ENCODE assay signal across 21 cellular contexts in the genomic region with DNA sequence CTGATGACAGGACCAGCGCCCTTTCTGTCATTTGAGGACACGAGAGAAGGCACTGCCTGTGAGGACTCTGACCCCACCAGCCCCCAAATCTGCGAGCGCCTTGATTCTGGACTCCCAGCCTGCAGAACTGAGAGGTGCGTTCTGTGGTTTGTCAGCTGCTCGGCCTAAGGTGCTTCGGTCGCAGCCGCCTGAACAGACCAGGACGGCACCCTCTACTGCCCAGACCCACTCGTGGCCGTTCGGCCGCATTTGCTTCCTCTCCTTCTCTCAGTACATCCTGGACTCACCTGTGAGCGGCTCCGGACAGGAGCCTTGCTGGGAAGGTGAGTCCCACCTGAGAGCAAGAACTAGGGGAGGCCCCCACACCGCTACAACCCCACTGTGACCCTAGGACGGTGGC. TPM values are rescaled to one million over a fixed set of nuclear protein-coding genes. Genes with fewer than 3 reads are reported as not detected.
DNase-seq lines count a peak whose midpoint lies in the region; ATAC-seq, FAIRE-seq and TF ChIP-seq lines count a peak whose summit lies in the region.
"Had no signal": no experiment of that assay in that cellular context is flagged by ENCODE, and none has a peak within 500 bp of the region (broad histone marks: within the 10 kb centered on the region; RNA-seq: fewer than 3 reads in every experiment).

No MANE protein-coding gene starts in this region.

- no peaks in the 10 kb centered on the region for H3K27me3 Mint-ChIP-seq in astrocyte (ENCODE audit: low read depth, unreplicated experiment)
- H3K27me3 Mint-ChIP-seq in mesothelial cell of epicardium (ENCODE audit: low read depth), result no peaks in the 10 kb centered on the region

- H2BK120ac ChIP-seq in trophoblast cell (ENCODE audit: insufficient read depth, low read length, poor library complexity), result no peak overlapping the region

- H3K36me3 ChIP-seq in HepG2 (replicated peaks in 1 of 2; ENCODE audit: control insufficient read depth in 1 of 2, insufficient read depth in 2 of 2, low read length in 2 of 2) (peaks cover 2 to 9% of the 10 kb centered on the region in 2 experiments; a peak in 3 of 5 replicates), right lobe of liver (peaks cover 0 to 6% (median 0%) of the 10 kb centered on the region in 4 donors), astrocyte (ENCODE audit: insufficient read depth, low read length) (no peaks in the 10 kb centered on the region), trophoblast cell (ENCODE audit: control insufficient read depth in 1 of 2, insufficient read depth in 2 of 2, low read length in 2 of 2) (peaks cover 22 to 27% of the 10 kb centered on the region in 2 experiments)

- FAIRE-seq in HepG2 (lab: Jason Lieb, UNC) (no peak), astrocyte (lab: Jason Lieb, UNC) (no peak)
- FAIRE-seq: D721Med, G401.6, GM12891, H1 had no signal

- peak overlapping the region; percentile 18 for H3K27ac Mint-ChIP-seq in astrocyte (ENCODE audit: unreplicated experiment)
- H3K27ac Mint-ChIP-seq in mesothelial cell of epicardium, result no peak overlapping the region
- H3K27ac Mint-ChIP-seq: CD14-positive monocyte; CD8-positive, alpha-beta T cell; HFFc6 had no signal

- H3K79me2 ChIP-seq in HepG2 (ENCODE audit: insufficient read depth, low read length), result peaks cover 59% of the 10 kb centered on the region
- peaks cover 91% of the 10 kb centered on the region for H3K79me2 ChIP-seq in astrocyte (ENCODE audit: insufficient read depth, low read length)
- H3K79me2 ChIP-seq in trophoblast cell (ENCODE audit: control insufficient read depth, insufficient read depth, low read length, poor library complexity), result peaks cover 38% of the 10 kb centered on the region

- H3K4me3 ChIP-seq in HepG2 (replicated peaks in 1 of 3; ENCODE audit: insufficient read depth in 1 of 3, low read depth in 2 of 3, low read length in 3 of 3) (no peak overlapping the region), right lobe of liver (no peak overlapping the region), astrocyte (ENCODE audit: insufficient read depth, low read depth, low read length) (no peak overlapping the region), trophoblast cell (ENCODE audit: low read depth, low read length) (no peak overlapping the region)

- no peak overlapping the region for H3K14ac ChIP-seq in trophoblast cell (ENCODE audit: low read length)

- H2BK12ac ChIP-seq in trophoblast cell (ENCODE audit: low read length), result no peak overlapping the region

- H4K91ac ChIP-seq in trophoblast cell (ENCODE audit: low read depth, low read length), result no peak overlapping the region

- H2AFZ ChIP-seq in HepG2 (ENCODE audit: low read length), result no peak overlapping the region
- no peak overlapping the region for H2AFZ ChIP-seq in astrocyte (ENCODE audit: low read depth, low read length)
- H2AFZ ChIP-seq in trophoblast cell (ENCODE audit: insufficient read depth, low read length, poor library complexity), result no peak overlapping the region

- H3K4me2 ChIP-seq in HepG2 (ENCODE audit: low read depth, low read length) (no peak overlapping the region), astrocyte (ENCODE audit: low read length) (no peak overlapping the region), trophoblast cell (ENCODE audit: low read length) (no peak overlapping the region)

- 75% methylated on average over 5 of the region's 18 CpGs for WGBS in HepG2 (ENCODE audit: low lambda C conversion rate)
- 71% methylated on average over 2 of the region's 18 CpGs for WGBS in right lobe of liver (ENCODE audit: insufficient coverage, low coverage, low lambda C conversion rate, missing lambda C conversion rate)
- no CpG with 5 or more reads among the region's 18 CpGs for WGBS in trophoblast cell (ENCODE audit: extremely low coverage, insufficient coverage, insufficient read length)

- intact Hi-C loops in HepG2 (cut with micrococcal nuclease; ENCODE audit: unreplicated experiment), result no loop called here
- intact Hi-C loops in right lobe of liver (cut with DNase I), result no loop called here

- no peak overlapping the region for H3K4me3 Mint-ChIP-seq in astrocyte (ENCODE audit: unreplicated experiment)
- H3K4me3 Mint-ChIP-seq in mesothelial cell of epicardium, result no peak overlapping the region
- H3K4me3 Mint-ChIP-seq: CD8-positive, alpha-beta T cell; HFFc6 had no signal

- POLR2A ChIA-PET in HepG2 (lab: Yijun Ruan, JAX), result no interaction called here

- TF ChIP-seq RAD21 in HepG2 (CRISPR knock-in tag; IDR thresholded peaks at IDR 0.05), result no peak

- no peak for TF ChIP-seq EP300 in HepG2 (IDR thresholded peaks at IDR 0.05; ENCODE audit: low read depth in 2 of 2, low read length in 2 of 2)
- TF ChIP-seq EP300 in HepG2 (CRISPR knock-in tag; IDR thresholded peaks at IDR 0.05; ENCODE audit: borderline replicate concordance), result no peak

- no peak overlapping the region for H2AK5ac ChIP-seq in trophoblast cell (ENCODE audit: low read length)

- no peak for DNase-seq in HepG2 (ENCODE audit: low spot score)
- DNase-seq in right lobe of liver, result no peak
- DNase-seq in astrocyte (ENCODE audit: low read depth), result no peak
- DNase-seq in trophoblast cell, result no peak
- DNase-seq in mesothelial cell of epicardium (ENCODE audit: low spot score in 2 of 2, unreplicated experiment in 2 of 2), result no peak
- DNase-seq in NCI-H1105 treated with DMSO at 0.1 percent for 48 hours (lab: John Stamatoyannopoulos, UW), result no peak
- DNase-seq: CD8-positive, alpha-beta T cell; COR-L47; DMS153; DMS79 treated with DMSO at 0.1 percent for 48 hours; EL; HCEC 1CT; HFFc6 had no signal

- H2BK5ac ChIP-seq in trophoblast cell (ENCODE audit: low read depth, low read length, poor library complexity), result no peak overlapping the region

- H3K36me3 Mint-ChIP-seq in astrocyte (ENCODE audit: low read depth, unreplicated experiment) (peaks cover 4% of the 10 kb centered on the region), mesothelial cell of epicardium (peaks cover 23% of the 10 kb centered on the region)

- H4K8ac ChIP-seq in trophoblast cell (ENCODE audit: low read depth, low read length), result no peak overlapping the region

- TF ChIP-seq CTCF in HepG2 (CRISPR knock-in tag; IDR thresholded peaks at IDR 0.05) (no peak), right lobe of liver (IDR thresholded peaks at IDR 0.05) (no peak), astrocyte (IDR thresholded peaks at IDR 0.05; ENCODE audit: insufficient read depth, low read depth, low read length) (no peak), mesothelial cell of epicardium (IDR thresholded peaks at IDR 0.05; ENCODE audit: unreplicated experiment) (no peak)

- no peak overlapping the region for H3K9ac ChIP-seq in HepG2 (ENCODE audit: insufficient read depth, low read depth, low read length)
- H3K9ac ChIP-seq in astrocyte (ENCODE audit: low read length), result no peak overlapping the region
- H3K9ac ChIP-seq in trophoblast cell (ENCODE audit: low read length), result no peak overlapping the region

- peaks cover 13% of the 10 kb centered on the region for H3K4me1 Mint-ChIP-seq in astrocyte (ENCODE audit: low read depth, unreplicated experiment)
- H3K4me1 Mint-ChIP-seq in mesothelial cell of epicardium, result peaks cover 20% of the 10 kb centered on the region

- no peak overlapping the region for H3K18ac ChIP-seq in trophoblast cell (ENCODE audit: low read length)

- in situ Hi-C loops in HepG2 (cut with HindIII; ENCODE audit: extremely low pct_ligation_motif_present, low pct_unique_long_range_greater_than_20kb), result no loop called here

- no peaks in the 10 kb centered on the region for H3K9me3 ChIP-seq in HepG2 (ENCODE audit: low read length)
- no peaks in the 10 kb centered on the region for H3K9me3 ChIP-seq in right lobe of liver
- H3K9me3 ChIP-seq in astrocyte (ENCODE audit: insufficient read depth, low read depth, low read length), result no peaks in the 10 kb centered on the region
- H3K9me3 ChIP-seq in trophoblast cell (ENCODE audit: insufficient read depth, low read depth, low read length), result peaks cover 2% of the 10 kb centered on the region

- H3K4me1 ChIP-seq in HepG2 (ENCODE audit: insufficient read depth, low read length) (peaks cover 21% of the 10 kb centered on the region), right lobe of liver (no peaks in the 10 kb centered on the region), astrocyte (ENCODE audit: insufficient read depth, low read length) (no peaks in the 10 kb centered on the region), trophoblast cell (ENCODE audit: control insufficient read depth in 1 of 2, insufficient read depth in 2 of 2, low read length in 2 of 2) (peaks cover 0 to 3% of the 10 kb centered on the region in 2 experiments)

- H3K27me3 ChIP-seq in HepG2 (ENCODE audit: control insufficient read depth in 1 of 2, insufficient read depth in 2 of 2, low read length in 2 of 2) (no peaks in the 10 kb centered on the region), right lobe of liver (no peaks in the 10 kb centered on the region), astrocyte (ENCODE audit: insufficient read depth, low read length) (no peaks in the 10 kb centered on the region), trophoblast cell (ENCODE audit: insufficient read depth, low read length) (no peaks in the 10 kb centered on the region)

- TF ChIP-seq POLR2A in HepG2 (IDR thresholded peaks at IDR 0.05; ENCODE audit: insufficient read depth in 1 of 2, low read depth in 2 of 2, low read length in 2 of 2) (no peak), right lobe of liver (IDR thresholded peaks at IDR 0.05) (no peak)

- H3K4ac ChIP-seq in trophoblast cell (ENCODE audit: low read depth, low read length), result peak overlapping the region; percentile 98

- CTCF ChIA-PET in HepG2 (lab: Yijun Ruan, JAX; ENCODE audit: low intra/inter-chr PET ratio, low total read pairs), result no interaction called here

- H3K23ac ChIP-seq in trophoblast cell (ENCODE audit: low read length), result no peak overlapping the region

- ATAC-seq in HepG2 (peak; percentile 18; the same call in 2 of the 3 replicates), right lobe of liver (no peak), HG03175 (IDR thresholded peaks at IDR 0.05; ENCODE audit: unreplicated experiment) (no peak)
- ATAC-seq: CD8-positive, alpha-beta T cell had no signal

- no peak overlapping the region for H4K12ac ChIP-seq in trophoblast cell (ENCODE audit: low read depth, low read length)

- H4K20me1 ChIP-seq in HepG2 (ENCODE audit: insufficient read depth, low read length) (peaks cover 35% of the 10 kb centered on the region; the same call in 1 of the 2 replicates), astrocyte (ENCODE audit: insufficient read depth, low read length) (peaks cover 75% of the 10 kb centered on the region)

- H3K27ac ChIP-seq in HepG2 (ENCODE audit: extremely low read length, insufficient read depth, low read length), result no peak overlapping the region
- no peak overlapping the region for H3K27ac ChIP-seq in right lobe of liver
- H3K27ac ChIP-seq in astrocyte (ENCODE audit: low read depth, low read length), result no peak overlapping the region
- no peak overlapping the region for H3K27ac ChIP-seq in trophoblast cell (ENCODE audit: low read depth, low read length)
- H3K27ac ChIP-seq: 22Rv1, HL-60 had no signal

- H3K9me3 Mint-ChIP-seq in astrocyte (ENCODE audit: unreplicated experiment) (no peaks in the 10 kb centered on the region), mesothelial cell of epicardium (no peaks in the 10 kb centered on the region)
- H3K9me3 Mint-ChIP-seq: CD14-positive monocyte; CD8-positive, alpha-beta T cell had no signal

- H3K79me1 ChIP-seq in trophoblast cell (ENCODE audit: low read length), result no peaks in the 10 kb centered on the region

- no TSS peak for BruUV-seq in HepG2 (replicated peaks; lab: Mats Ljungman, UMichigan)

RNA-seq across cellular contexts. Expression of gene PCGF3, which starts 8.5 kb away (rescaled TPM):
- total RNA-seq in HepG2 (2016; rRNA removed; fragmentation: Illumina TruSeq; extraction: Trizol), result 24.2 and 28.6 TPM in 2 replicates
- 16.2 and 16.7 TPM in 2 replicates for total RNA-seq in HepG2 (2016; cell fraction: cytosol; rRNA removed; fragmentation: Illumina TruSeq; extraction: Trizol; ENCODE audit: low read depth)
- 22.5 and 27.7 TPM in 2 replicates for total RNA-seq in HepG2 (2016; cell fraction: insoluble cytoplasmic fraction; rRNA removed; fragmentation: Illumina TruSeq; extraction: Trizol)
- total RNA-seq in HepG2 (2016; cell fraction: membrane; rRNA removed; fragmentation: Illumina TruSeq; extraction: Trizol), result 36.9 and 38.9 TPM in 2 replicates
- 40.6 and 42.6 TPM in 2 replicates for total RNA-seq in HepG2 (2016; cell fraction: nucleus; rRNA removed; fragmentation: Illumina TruSeq; extraction: Trizol)
- polyA plus RNA-seq in HepG2 (2011; rRNA removed), result 66.2 and 80.8 TPM in 2 replicates
- 32.3 and 37.9 TPM in 2 replicates for polyA plus RNA-seq in HepG2 (2011; cell fraction: cytosol; rRNA removed)
- polyA plus RNA-seq in HepG2 (2011; cell fraction: nucleus; rRNA removed), result 406 and 428 TPM in 2 replicates
- polyA plus RNA-seq in HepG2 (2012), result 37.8 and 47.7 TPM in 2 replicates
- polyA plus RNA-seq in HepG2 (2016; cell fraction: cytosol; fragmentation: Illumina TruSeq; extraction: Trizol; ENCODE audit: low read depth), result 13.4 and 15.5 TPM in 2 replicates
- 20.0 and 26.4 TPM in 2 replicates for polyA plus RNA-seq in HepG2 (2016; cell fraction: insoluble cytoplasmic fraction; fragmentation: Illumina TruSeq; extraction: Trizol; ENCODE audit: low read depth)
- 26.7 and 30.4 TPM in 2 replicates for polyA plus RNA-seq in HepG2 (2016; cell fraction: membrane; fragmentation: Illumina TruSeq; extraction: Trizol; ENCODE audit: low read depth)
- polyA plus RNA-seq in HepG2 (2016; cell fraction: nucleus; fragmentation: Illumina TruSeq; extraction: Trizol; ENCODE audit: insufficient read depth, low read depth), result 92.0 and 96.8 TPM in 2 replicates
- polyA minus RNA-seq in HepG2 (2011; rRNA and poly(A)+ RNA removed; ENCODE audit: low replicate concordance), result 38.9 and 82.6 TPM in 2 replicates
- polyA minus RNA-seq in HepG2 (2011; cell fraction: cytosol; rRNA and poly(A)+ RNA removed), result 18.1 and 23.5 TPM in 2 replicates
- 119 and 121 TPM in 2 replicates for polyA minus RNA-seq in HepG2 (2011; cell fraction: nucleus; rRNA and poly(A)+ RNA removed)
- total RNA-seq in right lobe of liver, result 10 to 100 TPM; 13.0 to 23.5 (median 14.7) TPM
- 61.1 and 65.7 TPM in 2 replicates for total RNA-seq in astrocyte
- polyA plus RNA-seq in trophoblast cell (2013), result 63.6 and 66.1 TPM in 2 replicates
- total RNA-seq in mesothelial cell of epicardium, result 88.1 to 93.4 TPM (median 90.9 TPM) in 3 replicates

RNA-seq across cellular contexts. Expression of gene SLC49A3, which starts 25.1 kb away (rescaled TPM):
- total RNA-seq in HepG2 (2016; rRNA removed; fragmentation: Illumina TruSeq; extraction: Trizol) (0.07 TPM in 1 of 2 replicates, not detected in the other), right lobe of liver (1 to 10 TPM; 2.9 to 9.0 (median 5.2) TPM), astrocyte (6.2 and 9.2 TPM in 2 replicates), mesothelial cell of epicardium (10.5 to 13.4 TPM (median 11.6 TPM) in 3 replicates)
- total RNA-seq in HepG2 (2016; cell fraction: cytosol; rRNA removed; fragmentation: Illumina TruSeq; extraction: Trizol; ENCODE audit: low read depth), result not detected in 2 replicates
- 0.09 TPM in 1 of 2 replicates, not detected in the other for total RNA-seq in HepG2 (2016; cell fraction: insoluble cytoplasmic fraction; rRNA removed; fragmentation: Illumina TruSeq; extraction: Trizol)
- total RNA-seq in HepG2 (2016; cell fraction: membrane; rRNA removed; fragmentation: Illumina TruSeq; extraction: Trizol), result not detected in 2 replicates
- total RNA-seq in HepG2 (2016; cell fraction: nucleus; rRNA removed; fragmentation: Illumina TruSeq; extraction: Trizol), result 0.62 TPM in 1 of 2 replicates, not detected in the other
- 0.17 and 0.22 TPM in 2 replicates for polyA plus RNA-seq in HepG2 (2011; rRNA removed)
- polyA plus RNA-seq in HepG2 (2011; cell fraction: cytosol; rRNA removed), result 0.10 and 0.16 TPM in 2 replicates
- 1.9 and 2.5 TPM in 2 replicates for polyA plus RNA-seq in HepG2 (2011; cell fraction: nucleus; rRNA removed)
- 0.21 and 0.29 TPM in 2 replicates for polyA plus RNA-seq in HepG2 (2012)
- 0.07 TPM in 1 of 2 replicates, not detected in the other for polyA plus RNA-seq in HepG2 (2016; cell fraction: cytosol; fragmentation: Illumina TruSeq; extraction: Trizol; ENCODE audit: low read depth)
- not detected in 2 replicates for polyA plus RNA-seq in HepG2 (2016; cell fraction: insoluble cytoplasmic fraction; fragmentation: Illumina TruSeq; extraction: Trizol; ENCODE audit: low read depth)
- not detected in 2 replicates for polyA plus RNA-seq in HepG2 (2016; cell fraction: membrane; fragmentation: Illumina TruSeq; extraction: Trizol; ENCODE audit: low read depth)
- 0.53 TPM in 1 of 2 replicates, not detected in the other for polyA plus RNA-seq in HepG2 (2016; cell fraction: nucleus; fragmentation: Illumina TruSeq; extraction: Trizol; ENCODE audit: insufficient read depth, low read depth)
- 0.12 TPM in 1 of 2 replicates, not detected in the other for polyA minus RNA-seq in HepG2 (2011; rRNA and poly(A)+ RNA removed; ENCODE audit: low replicate concordance)
- not detected in 2 replicates for polyA minus RNA-seq in HepG2 (2011; cell fraction: cytosol; rRNA and poly(A)+ RNA removed)
- 0.25 and 0.26 TPM in 2 replicates for polyA minus RNA-seq in HepG2 (2011; cell fraction: nucleus; rRNA and poly(A)+ RNA removed)
- polyA plus RNA-seq in trophoblast cell (2013), result 1.8 and 2.1 TPM in 2 replicates

RNA-seq across cellular contexts. Expression of gene MYL5, which starts 39.7 kb away (rescaled TPM):
- 11.0 and 16.0 TPM in 2 replicates for total RNA-seq in HepG2 (2016; rRNA removed; fragmentation: Illumina TruSeq; extraction: Trizol)
- total RNA-seq in HepG2 (2016; cell fraction: cytosol; rRNA removed; fragmentation: Illumina TruSeq; extraction: Trizol; ENCODE audit: low read depth), result 6.7 and 8.0 TPM in 2 replicates
- total RNA-seq in HepG2 (2016; cell fraction: insoluble cytoplasmic fraction; rRNA removed; fragmentation: Illumina TruSeq; extraction: Trizol), result 10.1 and 16.2 TPM in 2 replicates
- 7.6 and 8.2 TPM in 2 replicates for total RNA-seq in HepG2 (2016; cell fraction: membrane; rRNA removed; fragmentation: Illumina TruSeq; extraction: Trizol)
- total RNA-seq in HepG2 (2016; cell fraction: nucleus; rRNA removed; fragmentation: Illumina TruSeq; extraction: Trizol), result 15.9 and 16.6 TPM in 2 replicates
- polyA plus RNA-seq in HepG2 (2011; rRNA removed), result 6.5 and 11.5 TPM in 2 replicates
- polyA plus RNA-seq in HepG2 (2011; cell fraction: cytosol; rRNA removed), result 4.1 and 4.4 TPM in 2 replicates
- polyA plus RNA-seq in HepG2 (2011; cell fraction: nucleus; rRNA removed), result 40.0 and 46.9 TPM in 2 replicates
- 7.4 and 8.9 TPM in 2 replicates for polyA plus RNA-seq in HepG2 (2012)
- 4.4 and 5.5 TPM in 2 replicates for polyA plus RNA-seq in HepG2 (2016; cell fraction: cytosol; fragmentation: Illumina TruSeq; extraction: Trizol; ENCODE audit: low read depth)
- polyA plus RNA-seq in HepG2 (2016; cell fraction: insoluble cytoplasmic fraction; fragmentation: Illumina TruSeq; extraction: Trizol; ENCODE audit: low read depth), result 8.5 and 12.2 TPM in 2 replicates
- 4.9 and 6.3 TPM in 2 replicates for polyA plus RNA-seq in HepG2 (2016; cell fraction: membrane; fragmentation: Illumina TruSeq; extraction: Trizol; ENCODE audit: low read depth)
- polyA plus RNA-seq in HepG2 (2016; cell fraction: nucleus; fragmentation: Illumina TruSeq; extraction: Trizol; ENCODE audit: insufficient read depth, low read depth), result 33.7 and 41.8 TPM in 2 replicates
- 3.4 and 4.4 TPM in 2 replicates for polyA minus RNA-seq in HepG2 (2011; rRNA and poly(A)+ RNA removed; ENCODE audit: low replicate concordance)
- polyA minus RNA-seq in HepG2 (2011; cell fraction: cytosol; rRNA and poly(A)+ RNA removed), result 1.4 TPM in 1 of 2 replicates, not detected in the other
- 11.8 and 15.5 TPM in 2 replicates for polyA minus RNA-seq in HepG2 (2011; cell fraction: nucleus; rRNA and poly(A)+ RNA removed)
- 1 to 10 TPM; 6.9 to 9.2 (median 8.4) TPM for total RNA-seq in right lobe of liver
- 17.5 and 21.9 TPM in 2 replicates for total RNA-seq in astrocyte
- 5.2 and 5.5 TPM in 2 replicates for polyA plus RNA-seq in trophoblast cell (2013)
- total RNA-seq in mesothelial cell of epicardium, result 25.0 to 32.1 TPM (median 32.0 TPM) in 3 replicates

RNA-seq across cellular contexts. Expression of gene ATP5ME, which starts 40.0 kb away (rescaled TPM):
- 753 and 1,048 TPM in 2 replicates for total RNA-seq in HepG2 (2016; rRNA removed; fragmentation: Illumina TruSeq; extraction: Trizol)
- 458 and 593 TPM in 2 replicates for total RNA-seq in HepG2 (2016; cell fraction: cytosol; rRNA removed; fragmentation: Illumina TruSeq; extraction: Trizol; ENCODE audit: low read depth)
- total RNA-seq in HepG2 (2016; cell fraction: insoluble cytoplasmic fraction; rRNA removed; fragmentation: Illumina TruSeq; extraction: Trizol), result 792 and 1,109 TPM in 2 replicates
- 613 and 660 TPM in 2 replicates for total RNA-seq in HepG2 (2016; cell fraction: membrane; rRNA removed; fragmentation: Illumina TruSeq; extraction: Trizol)
- total RNA-seq in HepG2 (2016; cell fraction: nucleus; rRNA removed; fragmentation: Illumina TruSeq; extraction: Trizol), result 219 and 249 TPM in 2 replicates
- polyA plus RNA-seq in HepG2 (2011; rRNA removed), result 301 and 305 TPM in 2 replicates
- polyA plus RNA-seq in HepG2 (2011; cell fraction: cytosol; rRNA removed), result 507 and 666 TPM in 2 replicates
- polyA plus RNA-seq in HepG2 (2011; cell fraction: nucleus; rRNA removed), result 133 and 152 TPM in 2 replicates
- polyA plus RNA-seq in HepG2 (2012), result 451 and 767 TPM in 2 replicates
- polyA plus RNA-seq in HepG2 (2016; cell fraction: cytosol; fragmentation: Illumina TruSeq; extraction: Trizol; ENCODE audit: low read depth), result 482 and 603 TPM in 2 replicates
- 926 and 995 TPM in 2 replicates for polyA plus RNA-seq in HepG2 (2016; cell fraction: insoluble cytoplasmic fraction; fragmentation: Illumina TruSeq; extraction: Trizol; ENCODE audit: low read depth)
- polyA plus RNA-seq in HepG2 (2016; cell fraction: membrane; fragmentation: Illumina TruSeq; extraction: Trizol; ENCODE audit: low read depth), result 496 and 594 TPM in 2 replicates
- 426 and 431 TPM in 2 replicates for polyA plus RNA-seq in HepG2 (2016; cell fraction: nucleus; fragmentation: Illumina TruSeq; extraction: Trizol; ENCODE audit: insufficient read depth, low read depth)
- polyA minus RNA-seq in HepG2 (2011; rRNA and poly(A)+ RNA removed; ENCODE audit: low replicate concordance), result 68.8 and 71.4 TPM in 2 replicates
- 62.0 and 63.6 TPM in 2 replicates for polyA minus RNA-seq in HepG2 (2011; cell fraction: cytosol; rRNA and poly(A)+ RNA removed)
- polyA minus RNA-seq in HepG2 (2011; cell fraction: nucleus; rRNA and poly(A)+ RNA removed), result 23.6 and 38.7 TPM in 2 replicates
- 100 to 1,000 TPM in 4 of 6 experiments, 10 to 100 TPM in 2; 78.2 to 225 (median 162) TPM for total RNA-seq in right lobe of liver
- 255 and 263 TPM in 2 replicates for total RNA-seq in astrocyte
- polyA plus RNA-seq in trophoblast cell (2013), result 783 and 790 TPM in 2 replicates
- 194 to 212 TPM (median 197 TPM) in 3 replicates for total RNA-seq in mesothelial cell of epicardium
